1 cellular context compared by ENCODE assay signal in genomic region chr10:133520193-133520738, GRCh38.
A peak's percentile ranks its signal among the peaks of the same experiment; 100 is the strongest.
TF ChIP-seq lines count a peak whose summit lies in the region.

No MANE protein-coding gene starts in this region.

TF ChIP-seq in K562, 482 proteins besides CTCF, POLR2A, EP300 and RAD21 (continued from another document and continues in another):
- no peak for TF ChIP-seq ZNF318 (IDR thresholded peaks at IDR 0.05; ENCODE audit: borderline replicate concordance in 1 of 2, low read depth in 1 of 2)
- peak; percentile 70; the same call in 1 of the 2 replicates for TF ChIP-seq STAT6 (CRISPR knock-in tag; IDR thresholded peaks at IDR 0.05)
- TF ChIP-seq, protein P1, sequence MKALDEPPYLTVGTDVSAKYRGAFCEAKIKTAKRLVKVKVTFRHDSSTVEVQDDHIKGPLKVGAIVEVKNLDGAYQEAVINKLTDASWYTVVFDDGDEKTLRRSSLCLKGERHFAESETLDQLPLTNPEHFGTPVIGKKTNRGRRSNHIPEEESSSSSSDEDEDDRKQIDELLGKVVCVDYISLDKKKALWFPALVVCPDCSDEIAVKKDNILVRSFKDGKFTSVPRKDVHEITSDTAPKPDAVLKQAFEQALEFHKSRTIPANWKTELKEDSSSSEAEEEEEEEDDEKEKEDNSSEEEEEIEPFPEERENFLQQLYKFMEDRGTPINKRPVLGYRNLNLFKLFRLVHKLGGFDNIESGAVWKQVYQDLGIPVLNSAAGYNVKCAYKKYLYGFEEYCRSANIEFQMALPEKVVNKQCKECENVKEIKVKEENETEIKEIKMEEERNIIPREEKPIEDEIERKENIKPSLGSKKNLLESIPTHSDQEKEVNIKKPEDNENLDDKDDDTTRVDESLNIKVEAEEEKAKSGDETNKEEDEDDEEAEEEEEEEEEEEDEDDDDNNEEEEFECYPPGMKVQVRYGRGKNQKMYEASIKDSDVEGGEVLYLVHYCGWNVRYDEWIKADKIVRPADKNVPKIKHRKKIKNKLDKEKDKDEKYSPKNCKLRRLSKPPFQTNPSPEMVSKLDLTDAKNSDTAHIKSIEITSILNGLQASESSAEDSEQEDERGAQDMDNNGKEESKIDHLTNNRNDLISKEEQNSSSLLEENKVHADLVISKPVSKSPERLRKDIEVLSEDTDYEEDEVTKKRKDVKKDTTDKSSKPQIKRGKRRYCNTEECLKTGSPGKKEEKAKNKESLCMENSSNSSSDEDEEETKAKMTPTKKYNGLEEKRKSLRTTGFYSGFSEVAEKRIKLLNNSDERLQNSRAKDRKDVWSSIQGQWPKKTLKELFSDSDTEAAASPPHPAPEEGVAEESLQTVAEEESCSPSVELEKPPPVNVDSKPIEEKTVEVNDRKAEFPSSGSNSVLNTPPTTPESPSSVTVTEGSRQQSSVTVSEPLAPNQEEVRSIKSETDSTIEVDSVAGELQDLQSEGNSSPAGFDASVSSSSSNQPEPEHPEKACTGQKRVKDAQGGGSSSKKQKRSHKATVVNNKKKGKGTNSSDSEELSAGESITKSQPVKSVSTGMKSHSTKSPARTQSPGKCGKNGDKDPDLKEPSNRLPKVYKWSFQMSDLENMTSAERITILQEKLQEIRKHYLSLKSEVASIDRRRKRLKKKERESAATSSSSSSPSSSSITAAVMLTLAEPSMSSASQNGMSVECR (CRISPR knock-in tag; IDR thresholded peaks at IDR 0.05), result no peak
- TF ChIP-seq CBFA2T2 (conservative IDR thresholded peaks at IDR 0.05), result no peak
- no peak for TF ChIP-seq HEY1 (CRISPR knock-in tag; IDR thresholded peaks at IDR 0.05; ENCODE audit: borderline replicate concordance)
- TF ChIP-seq, protein P2, sequence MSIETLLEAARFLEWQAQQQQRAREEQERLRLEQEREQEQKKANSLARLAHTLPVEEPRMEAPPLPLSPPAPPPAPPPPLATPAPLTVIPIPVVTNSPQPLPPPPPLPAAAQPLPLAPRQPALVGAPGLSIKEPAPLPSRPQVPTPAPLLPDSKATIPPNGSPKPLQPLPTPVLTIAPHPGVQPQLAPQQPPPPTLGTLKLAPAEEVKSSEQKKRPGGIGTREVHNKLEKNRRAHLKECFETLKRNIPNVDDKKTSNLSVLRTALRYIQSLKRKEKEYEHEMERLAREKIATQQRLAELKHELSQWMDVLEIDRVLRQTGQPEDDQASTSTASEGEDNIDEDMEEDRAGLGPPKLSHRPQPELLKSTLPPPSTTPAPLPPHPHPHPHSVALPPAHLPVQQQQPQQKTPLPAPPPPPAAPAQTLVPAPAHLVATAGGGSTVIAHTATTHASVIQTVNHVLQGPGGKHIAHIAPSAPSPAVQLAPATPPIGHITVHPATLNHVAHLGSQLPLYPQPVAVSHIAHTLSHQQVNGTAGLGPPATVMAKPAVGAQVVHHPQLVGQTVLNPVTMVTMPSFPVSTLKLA (conservative IDR thresholded peaks at IDR 0.05), result no peak
- TF ChIP-seq HNRNPL (IDR thresholded peaks at IDR 0.05; ENCODE audit: low read depth, low read length), result no peak
- peak; percentile 84 for TF ChIP-seq POLR2G (IDR thresholded peaks at IDR 0.05; ENCODE audit: low read depth, low read length)
- TF ChIP-seq SMARCC2 (IDR thresholded peaks at IDR 0.05; ENCODE audit: low read depth), result 0 out of 2 replicates have a peak, but pooled peaks have one; percentile 41
- TF ChIP-seq TGIF2 (CRISPR knock-in tag; IDR thresholded peaks at IDR 0.05), result no peak
- TF ChIP-seq HMGN3 (IDR thresholded peaks at IDR 0.05; ENCODE audit: borderline replicate concordance, extremely low read depth, insufficient read length, low read depth, low read length), result peak; percentile 61
- TF ChIP-seq TSC22D4 (tag; IDR thresholded peaks at IDR 0.05), result no peak
- TF ChIP-seq, protein P3, sequence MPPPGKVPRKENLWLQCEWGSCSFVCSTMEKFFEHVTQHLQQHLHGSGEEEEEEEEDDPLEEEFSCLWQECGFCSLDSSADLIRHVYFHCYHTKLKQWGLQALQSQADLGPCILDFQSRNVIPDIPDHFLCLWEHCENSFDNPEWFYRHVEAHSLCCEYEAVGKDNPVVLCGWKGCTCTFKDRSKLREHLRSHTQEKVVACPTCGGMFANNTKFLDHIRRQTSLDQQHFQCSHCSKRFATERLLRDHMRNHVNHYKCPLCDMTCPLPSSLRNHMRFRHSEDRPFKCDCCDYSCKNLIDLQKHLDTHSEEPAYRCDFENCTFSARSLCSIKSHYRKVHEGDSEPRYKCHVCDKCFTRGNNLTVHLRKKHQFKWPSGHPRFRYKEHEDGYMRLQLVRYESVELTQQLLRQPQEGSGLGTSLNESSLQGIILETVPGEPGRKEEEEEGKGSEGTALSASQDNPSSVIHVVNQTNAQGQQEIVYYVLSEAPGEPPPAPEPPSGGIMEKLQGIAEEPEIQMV (tag; conservative IDR thresholded peaks at IDR 0.05; ENCODE audit: low read depth), result no peak
- no peak for TF ChIP-seq ARID1B (IDR thresholded peaks at IDR 0.05)
- TF ChIP-seq FOSL1 (tag; conservative IDR thresholded peaks at IDR 0.05), result no peak
- no peak for TF ChIP-seq KAT8 (IDR thresholded peaks at IDR 0.05; ENCODE audit: low read depth)
- TF ChIP-seq DDX20 (tag; IDR thresholded peaks at IDR 0.05; ENCODE audit: low read depth), result no peak
- no peak for TF ChIP-seq RAD51 (IDR thresholded peaks at IDR 0.05; ENCODE audit: borderline replicate concordance, low read depth)
- TF ChIP-seq MTA2 (IDR thresholded peaks at IDR 0.05; ENCODE audit: low read depth), result no peak
- TF ChIP-seq ZNF609 (CRISPR knock-in tag; IDR thresholded peaks at IDR 0.05; ENCODE audit: borderline replicate concordance), result 0 out of 2 replicates have a peak, but pooled peaks have one; percentile 49
- TF ChIP-seq ATF4 (CRISPR knock-in tag; IDR thresholded peaks at IDR 0.05), result no peak
- TF ChIP-seq ZKSCAN8 (CRISPR knock-in tag; IDR thresholded peaks at IDR 0.05), result no peak
- TF ChIP-seq ATF1 (CRISPR knock-in tag; IDR thresholded peaks at IDR 0.05), result no peak
- TF ChIP-seq ATF1 (tag; IDR thresholded peaks at IDR 0.05), result peak; percentile 59; the same call in 1 of the 2 replicates
- TF ChIP-seq CSDE1 (IDR thresholded peaks at IDR 0.05), result no peak
- no peak for TF ChIP-seq JUNB (CRISPR knock-in tag; conservative IDR thresholded peaks at IDR 0.05)
- TF ChIP-seq FOXP1 (CRISPR knock-in tag; IDR thresholded peaks at IDR 0.05), result no peak
- TF ChIP-seq E2F3 (CRISPR knock-in tag; IDR thresholded peaks at IDR 0.05), result 0 out of 2 replicates have a peak, but pooled peaks have one; percentile 32
- TF ChIP-seq MEF2A (IDR thresholded peaks at IDR 0.05; ENCODE audit: control insufficient read depth, low read depth, low read length), result no peak
- TF ChIP-seq ARNT (IDR thresholded peaks at IDR 0.05), result no peak
- no peak for TF ChIP-seq ZBTB8A (IDR thresholded peaks at IDR 0.05; ENCODE audit: partially characterized antibody)
- TF ChIP-seq TAF1 (IDR thresholded peaks at IDR 0.05; ENCODE audit: control insufficient read depth, extremely low read depth, insufficient read depth, low read length, severe bottlenecking), result peak; percentile 46
- TF ChIP-seq PHB (CRISPR knock-in tag; IDR thresholded peaks at IDR 0.05), result no peak
- TF ChIP-seq LCOR (CRISPR knock-in tag; IDR thresholded peaks at IDR 0.05), result no peak
- TF ChIP-seq GABPB2 (CRISPR knock-in tag; conservative IDR thresholded peaks at IDR 0.05), result no peak
